Comparison of ENCODE assay signal across 25 cellular contexts in the genomic region with DNA sequence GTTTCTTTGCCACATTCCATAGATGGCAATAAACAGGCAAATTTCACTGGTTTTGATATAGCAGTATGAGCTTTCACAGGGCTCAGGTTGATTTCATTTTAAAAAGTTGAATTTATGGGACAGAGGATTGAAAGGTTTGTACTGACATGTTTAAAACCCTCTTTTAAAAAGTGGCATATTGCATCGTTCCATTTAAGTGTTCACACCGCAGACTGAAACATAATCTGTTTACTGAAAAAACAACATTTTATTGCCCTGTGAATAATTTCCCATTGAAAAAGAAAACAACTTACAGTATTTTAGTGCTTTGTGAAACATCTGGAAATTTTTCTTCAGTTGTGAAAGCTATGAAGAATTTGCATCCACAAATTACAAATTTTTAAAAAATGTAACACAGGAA.
"Had no signal": no experiment of that assay in that cellular context is flagged by ENCODE, and none has a peak within 500 bp of the region (broad histone marks: within the 10 kb centered on the region; RNA-seq: fewer than 3 reads in every experiment).

No MANE protein-coding gene starts in this region.

- H3K4me1 ChIP-seq: colonic mucosa, esophagus squamous epithelium, lower lobe of right lung, parathyroid adenoma, stomach, testis had no signal

- H3K27ac ChIP-seq: colonic mucosa, esophagus squamous epithelium, lower lobe of right lung, neutrophil, parathyroid adenoma, stomach, testis, tibial artery had no signal

- H3K27me3 Mint-ChIP-seq: dendritic cell treated with granulocyte-macrophage colony-stimulating factor and Interleukin-4, amounts not matched to agents 40 ng/mL and 50 ng/mL, for 4 days; progenitor cell of endocrine pancreas had no signal

- H3K36me3 ChIP-seq: colonic mucosa, esophagus squamous epithelium, lower lobe of right lung, neutrophil, stomach, tibial artery had no signal

- H3K4me3 ChIP-seq: colonic mucosa, esophagus squamous epithelium, lower lobe of right lung, stomach, testis, tibial artery had no signal

- H3K36me3 Mint-ChIP-seq: immature natural killer cell; stimulated activated effector memory CD8-positive, alpha-beta T cell treated with anti-CD3 and anti-CD28 coated beads, Interleukin-12 subunit alpha, Interleukin-12 subunit beta, amount 100 ng/mL, for 72 hours; type B pancreatic cell had no signal

- H3K9me3 Mint-ChIP-seq: stimulated activated effector memory CD8-positive, alpha-beta T cell treated with anti-CD3 and anti-CD28 coated beads, Interleukin-12 subunit alpha, Interleukin-12 subunit beta, amount 100 ng/mL, for 72 hours; type B pancreatic cell had no signal

- H3K4me1 Mint-ChIP-seq: immature natural killer cell; naive thymus-derived CD8-positive, alpha-beta T cell; stimulated activated effector memory CD8-positive, alpha-beta T cell treated with anti-CD3 and anti-CD28 coated beads, Interleukin-12 subunit alpha, Interleukin-12 subunit beta, amount 100 ng/mL, for 72 hours had no signal

- H3K9me3 ChIP-seq: colonic mucosa, esophagus squamous epithelium, lower lobe of right lung, neutrophil, stomach, testis, tibial artery had no signal

- DNase-seq: colonic mucosa; effector memory CD4-positive, alpha-beta T cell; erythroblast; esophagus squamous epithelium; hypothalamus; immature natural killer cell; islet precursor cell; kidney glomerular epithelial cell; left colon; left ventricle myocardium superior; lower lobe of right lung; naive thymus-derived CD8-positive, alpha-beta T cell; stimulated activated CD4-positive, alpha-beta T cell treated with anti-CD3 and anti-CD28 coated beads, Interleukin-2, amount 100 ng/mL, for 24 hours; stimulated activated CD4-positive, alpha-beta T cell treated with anti-CD3 and anti-CD28 coated beads, Interleukin-4, amount 100 ng/mL, for 24 hours; stimulated activated naive CD4-positive, alpha-beta T cell treated with Interleukin-2 at 50 U/mL for 16 hours; stomach; testis; tibial artery had no signal

- H3K4me3 Mint-ChIP-seq: dendritic cell treated with granulocyte-macrophage colony-stimulating factor and Interleukin-4, amounts not matched to agents 40 ng/mL and 50 ng/mL, for 4 days; immature natural killer cell; naive thymus-derived CD8-positive, alpha-beta T cell; neural crest cell; stimulated activated effector memory CD8-positive, alpha-beta T cell treated with anti-CD3 and anti-CD28 coated beads, Interleukin-12 subunit alpha, Interleukin-12 subunit beta, amount 100 ng/mL, for 72 hours; type B pancreatic cell had no signal

- H3K27me3 ChIP-seq: colonic mucosa, esophagus squamous epithelium, neutrophil, stomach, testis, tibial artery had no signal

- H3K27ac Mint-ChIP-seq: dendritic cell treated with granulocyte-macrophage colony-stimulating factor and Interleukin-4, amounts not matched to agents 40 ng/mL and 50 ng/mL, for 4 days; immature natural killer cell; naive thymus-derived CD8-positive, alpha-beta T cell; progenitor cell of endocrine pancreas; stimulated activated effector memory CD8-positive, alpha-beta T cell treated with anti-CD3 and anti-CD28 coated beads, Interleukin-12 subunit alpha, Interleukin-12 subunit beta, amount 100 ng/mL, for 72 hours; type B pancreatic cell had no signal
